Comparison of ENCODE assay signal across 19 cellular contexts in genomic region chr7:44189993-44190872, GRCh38. TPM values are rescaled to one million over a fixed set of nuclear protein-coding genes. Genes with fewer than 3 reads are reported as not detected.
"Had no signal": no experiment of that assay in that cellular context is flagged by ENCODE, and none has a peak within 500 bp of the region (broad histone marks: within the 10 kb centered on the region; RNA-seq: fewer than 3 reads in every experiment).

No MANE protein-coding gene starts in this region.

- H3K36me3 ChIP-seq: brain microvascular endothelial cell, cardiac muscle cell, SJCRH30 had no signal

- H3K27ac ChIP-seq: brain microvascular endothelial cell, cardiac muscle cell, KMS-11, PC-9, SJCRH30 had no signal

- H3K9me2 ChIP-seq: SK-N-SH had no signal

- H3K4me2 ChIP-seq: KMS-11, PC-9, SK-N-SH had no signal

- H3K27me3 ChIP-seq: brain microvascular endothelial cell, cardiac muscle cell, SJCRH30 had no signal

- DNase-seq: activated CD4-positive, alpha-beta T cell treated with anti-CD3 and anti-CD28 coated beads for 4 hours; activated CD4-positive, alpha-beta T cell treated with anti-CD3 and anti-CD28 coated beads, Interleukin-2, amount 50 U/mL, for 4 hours; activated gamma-delta T cell; activated naive CD4-positive, alpha-beta T cell treated with anti-CD3 and anti-CD28 coated beads for 36 hours; activated T-cell treated with anti-CD3 and anti-CD28 coated beads for 4 hours; activated T-cell treated with anti-CD3 and anti-CD28 coated beads, Interleukin-2, amount 50 U/mL, for 48 hours; amygdala; brain microvascular endothelial cell; NCI-H1105; NCI-H1436; NCI-H1694 treated with DMSO at 0.1 percent for 48 hours; PC-9; Right ventricle myocardium superior; SJCRH30; SK-N-SH; T-helper 1 cell had no signal

- H3K4me3 ChIP-seq: cardiac muscle cell, PC-9, SJCRH30 had no signal

- H3K9me3 ChIP-seq: SJCRH30, SK-N-SH had no signal

- H3K9ac ChIP-seq: KMS-11, SK-N-SH had no signal

- H2AFZ ChIP-seq: PC-9 had no signal

RNA-seq across cellular contexts. Expression of gene MYL7, which starts 49.1 kb away (rescaled TPM):
- polyA plus RNA-seq: IgD-negative memory B cell, SK-N-SH had no signal
